Comparison of ENCODE assay signal across 11 cellular contexts in genomic region chr1:1907098-1907736, GRCh38. TPM values are rescaled to one million over a fixed set of nuclear protein-coding genes. Genes with fewer than 3 reads are reported as not detected.
DNase-seq lines count a peak whose midpoint lies in the region; FAIRE-seq and TF ChIP-seq lines count a peak whose summit lies in the region.
"Had no signal": no experiment of that assay in that cellular context is flagged by ENCODE, and none has a peak within 500 bp of the region (broad histone marks: within the 10 kb centered on the region; RNA-seq: fewer than 3 reads in every experiment).

No MANE protein-coding gene starts in this region.

- TF ChIP-seq CTCF in left ventricle myocardium inferior (IDR thresholded peaks at IDR 0.05; ENCODE audit: borderline replicate concordance) (no peak), brain microvascular endothelial cell (IDR thresholded peaks at IDR 0.05; ENCODE audit: low read depth, low read length, missing control alignments) (no peak)

- intact Hi-C loops in left ventricle myocardium inferior (cut with micrococcal nuclease) (loop anchor here (10.0 kb wide), 1 partner anchor 142 kb away; no protein-coding TSS in a partner anchor), cardiac septum (cut with DNase I) (loop anchor here (2.0 to 5.0 kb wide), 2 partner anchors 65 to 128 kb away; partner anchors contain the start of gene NADK)

- H3K27me3 ChIP-seq in left ventricle myocardium inferior (ENCODE audit: low read depth) (no peaks in the 10 kb centered on the region), brain microvascular endothelial cell (replicated peaks) (no peaks in the 10 kb centered on the region), small intestine (ENCODE audit: control insufficient read depth in 2 of 2, insufficient read depth in 2 of 2, low read length in 2 of 2) (no peaks in the 10 kb centered on the region)
- H3K27me3 ChIP-seq: heart right ventricle had no signal

- H3K27ac ChIP-seq in left ventricle myocardium inferior (replicated peaks) (peak overlapping the region; percentile 94), brain microvascular endothelial cell (no peak overlapping the region), small intestine (ENCODE audit: low read depth in 1 of 2, low read length in 1 of 2) (no peak overlapping the region)
- H3K27ac ChIP-seq: parathyroid adenoma had no signal

- peaks cover 41% of the 10 kb centered on the region for H3K4me1 ChIP-seq in left ventricle myocardium inferior
- H3K4me1 ChIP-seq in small intestine (ENCODE audit: control insufficient read depth in 2 of 2, insufficient read depth in 1 of 2, low read depth in 1 of 2, low read length in 1 of 2) = peaks cover 2 to 5% of the 10 kb centered on the region in 2 donors
- H3K4me1 ChIP-seq: parathyroid adenoma had no signal

- no peak for FAIRE-seq in small intestine (lab: Jason Lieb, UNC)
- no peak for FAIRE-seq in frontal cortex (lab: Jason Lieb, UNC)

- in situ Hi-C loops in brain microvascular endothelial cell (cut with HindIII; ENCODE audit: low pct_ligation_motif_present, low sequenced_read_pairs) = no loop called here

- no peaks in the 10 kb centered on the region for H3K9me3 ChIP-seq in left ventricle myocardium inferior (replicated peaks)
- no peaks in the 10 kb centered on the region for H3K9me3 ChIP-seq in small intestine (ENCODE audit: control insufficient read depth, low read depth)

- H3K4me3 ChIP-seq in left ventricle myocardium inferior = no peak overlapping the region
- no peak overlapping the region for H3K4me3 ChIP-seq in brain microvascular endothelial cell (ENCODE audit: low read depth, low read length)
- H3K4me3 ChIP-seq in small intestine (ENCODE audit: low read depth in 1 of 2, low read length in 2 of 2) = no peak overlapping the region

- 66 to 83% (median 73%) methylated on average over 4 to 8 of the region's 8 CpGs for WGBS in small intestine, 3 donors

- no peak for DNase-seq in left ventricle myocardium inferior
- DNase-seq in cardiac septum (ENCODE audit: low spot score) = no peak
- peak; percentile 76 for DNase-seq in NCI-H69 (lab: John Stamatoyannopoulos, UW)
- DNase-seq in fibroblast of the conjunctiva (ENCODE audit: low read depth) = peak; percentile 60
- no peak for DNase-seq in brain microvascular endothelial cell
- no peak for DNase-seq in small intestine
- no peak for DNase-seq in NCI-H1092 (lab: John Stamatoyannopoulos, UW)
- DNase-seq in frontal cortex (ENCODE audit: low spot score in 2 of 2) = no peak
- DNase-seq: T-helper 1 cell had no signal

- H3K36me3 ChIP-seq in left ventricle myocardium inferior = no peaks in the 10 kb centered on the region
- H3K36me3 ChIP-seq in brain microvascular endothelial cell (replicated peaks) = no peaks in the 10 kb centered on the region
- no peaks in the 10 kb centered on the region for H3K36me3 ChIP-seq in small intestine (ENCODE audit: control insufficient read depth in 2 of 2, insufficient read depth in 2 of 2, low read length in 2 of 2)
- H3K36me3 ChIP-seq: heart right ventricle had no signal

RNA-seq across cellular contexts. Expression of gene CALML6, which starts 7.8 kb away (rescaled TPM):
- total RNA-seq in left ventricle myocardium inferior = not detected
- 0.16 TPM for total RNA-seq in cardiac septum
- polyA plus RNA-seq in small intestine = under 1 TPM in 1 of 3 donors, not detected in 2; 0.18 TPM
- total RNA-seq in frontal cortex = not detected

RNA-seq across cellular contexts. Expression of gene TMEM52, which starts 11.9 kb away (rescaled TPM):
- 0.47 TPM for total RNA-seq in left ventricle myocardium inferior
- 0.70 TPM for total RNA-seq in cardiac septum
- 1 to 10 TPM; 4.1 to 6.3 (median 4.6) TPM for polyA plus RNA-seq in small intestine
- 1.6 TPM for total RNA-seq in frontal cortex

RNA-seq across cellular contexts. Expression of gene GNB1, which starts 16.3 kb away (rescaled TPM):
- 158 TPM for total RNA-seq in left ventricle myocardium inferior
- 183 TPM for total RNA-seq in cardiac septum
- polyA plus RNA-seq in small intestine = 100 to 1,000 TPM; 169 to 214 (median 175) TPM
- 154 TPM for total RNA-seq in frontal cortex

Comparison
In these comparisons a context has a peak if more than half of its experiments do, and no peak if none do; other contexts are left out.
1. DNase-seq: peak in NCI-H69 (single experiment) and fibroblast of the conjunctiva (single experiment); none in left ventricle myocardium inferior (single experiment), cardiac septum (single experiment), brain microvascular endothelial cell (single experiment), small intestine (single experiment), NCI-H1092 (single experiment) and frontal cortex (0 of 2).